ENCODE assay signal across 10 cellular contexts in the genomic region with DNA sequence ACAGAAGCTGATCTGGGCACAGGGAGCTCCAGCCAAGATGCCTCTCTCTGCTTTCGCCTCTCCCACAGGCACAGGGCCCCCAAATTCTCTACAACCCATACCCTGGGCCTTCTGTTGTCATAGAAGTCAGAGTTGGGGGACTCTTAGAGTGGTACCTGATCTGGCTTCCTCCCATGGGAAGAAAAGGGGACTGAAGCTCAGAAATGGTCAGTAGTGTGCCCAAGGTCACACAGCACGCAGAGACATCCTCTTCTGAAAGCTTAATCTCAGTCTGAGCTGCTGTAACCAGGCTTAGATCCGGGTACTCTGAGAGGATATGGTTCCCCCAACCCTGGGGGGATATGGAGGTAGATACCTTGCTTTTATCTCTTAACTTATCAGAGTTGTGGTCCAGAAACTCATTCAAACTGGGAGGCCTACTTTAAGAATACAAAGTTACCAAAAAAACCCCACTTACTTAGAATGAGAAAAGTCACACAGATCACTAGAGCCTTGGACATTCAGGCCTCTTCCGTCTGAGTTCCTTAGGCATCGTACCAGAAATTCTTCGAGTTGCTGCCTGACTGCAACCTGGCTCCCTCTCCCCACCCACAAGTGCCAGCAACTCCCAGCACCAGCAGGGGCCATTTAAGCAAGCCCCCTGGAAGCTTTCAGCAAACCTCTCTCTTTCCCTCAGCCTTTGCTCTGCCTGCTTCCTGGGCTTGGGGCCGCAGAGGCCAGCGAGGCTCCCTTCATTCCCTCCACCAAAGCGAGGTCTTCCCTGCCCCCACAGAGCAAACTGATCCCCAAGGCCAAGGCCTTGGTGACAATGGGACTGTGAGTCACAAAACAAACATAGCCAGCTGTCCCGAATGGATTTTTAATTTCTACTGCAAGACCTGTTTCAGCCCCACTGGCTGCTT. TPM values are rescaled to one million over a fixed set of nuclear protein-coding genes. Genes with fewer than 3 reads are reported as not detected.
DNase-seq lines count a peak whose midpoint lies in the region; ATAC-seq, FAIRE-seq and TF ChIP-seq lines count a peak whose summit lies in the region.
"Had no signal": no experiment of that assay in that cellular context is flagged by ENCODE, and none has a peak within 500 bp of the region (broad histone marks: within the 10 kb centered on the region; RNA-seq: fewer than 3 reads in every experiment).

No MANE protein-coding gene starts in this region.

- 34% methylated on average over 10 of the region's 10 CpGs for WGBS in GM12878 (ENCODE audit: insufficient coverage, insufficient replicate concordance, low lambda C conversion rate, missing lambda C conversion rate)
- 68 to 75% methylated on average over 6 to 8 of the region's 10 CpGs for WGBS in gastroesophageal sphincter (ENCODE audit: low coverage in 1 of 2), 2 donors

- in situ Hi-C loops in GM12878 (cut with MboI) = no loop called here
- in situ Hi-C loops in gastrocnemius medialis (cut with MboI; ENCODE audit: low sequenced_read_pairs in 4 of 4) = no loop called here

- H3K9me3 ChIP-seq in GM12878 (replicated peaks; ENCODE audit: control insufficient read depth, insufficient read depth, low read length) (no peaks in the 10 kb centered on the region), gastrocnemius medialis (no peaks in the 10 kb centered on the region), gastroesophageal sphincter (no peaks in the 10 kb centered on the region)

- TF ChIP-seq EP300 in GM12878 (IDR thresholded peaks at IDR 0.05; ENCODE audit: borderline replicate concordance in 1 of 2, control insufficient read depth in 1 of 2, low read depth in 2 of 2, low read length in 2 of 2) (no peak), gastroesophageal sphincter (IDR thresholded peaks at IDR 0.05) (no peak)

- POLR2A ChIA-PET in GM12878 (lab: Charles Lee) = no interaction called here

- BruUV-seq in GM12878 (replicated peaks; lab: Mats Ljungman, UMichigan) = no TSS peak

- peak overlapping the region; percentile 50; the same call in 1 of the 2 replicates for H3K4me3 ChIP-seq in GM12878
- no peak overlapping the region for H3K4me3 ChIP-seq in gastrocnemius medialis
- H3K4me3 ChIP-seq in gastroesophageal sphincter = no peak overlapping the region

- peak overlapping the region; percentile 44; the same call in 1 of the 2 replicates for H3K9ac ChIP-seq in GM12878 (ENCODE audit: control insufficient read depth, insufficient read depth, low read length)

- CTCF ChIA-PET in GM12878 (lab: Yijun Ruan, JAX) = interaction anchor here (5.1 kb wide), 1 partner anchor 32 kb away, joined by 42 read pairs; no protein-coding TSS in a partner anchor

- intact Hi-C loops in GM12878 (cut with micrococcal nuclease; ENCODE audit: unreplicated experiment) (no loop called here), gastrocnemius medialis (cut with DNase I; ENCODE audit: low total_unique reads) (no loop called here), head of caudate nucleus (cut with DNase I) (no loop called here)

- H3K27ac ChIP-seq in GM12878 (ENCODE audit: control insufficient read depth, insufficient read depth) (peak overlapping the region; percentile 25; the same call in 1 of the 2 replicates), gastrocnemius medialis (peak overlapping the region; percentile 60 to 80 (median 76)), gastroesophageal sphincter (peak overlapping the region in 1 of 4 donors; percentile 49)

- TF ChIP-seq POLR2A in GM12878 (IDR thresholded peaks at IDR 0.05; ENCODE audit: low read depth, low read length) (no peak), gastrocnemius medialis (IDR thresholded peaks at IDR 0.05) (no peak), gastroesophageal sphincter (IDR thresholded peaks at IDR 0.05) (no peak)

- no peaks in the 10 kb centered on the region; the same call in 1 of the 2 replicates for H3K79me2 ChIP-seq in GM12878 (ENCODE audit: control insufficient read depth, insufficient read depth, low read length)

- no peaks in the 10 kb centered on the region; a peak in 1 of 4 replicates for H3K27me3 ChIP-seq in GM12878 (replicated peaks in 1 of 2; ENCODE audit: control insufficient read depth in 2 of 2, insufficient read depth in 2 of 2, low read length in 1 of 2)
- H3K27me3 ChIP-seq in gastrocnemius medialis = no peaks in the 10 kb centered on the region
- peaks cover 20% of the 10 kb centered on the region for H3K27me3 ChIP-seq in gastroesophageal sphincter

- TF ChIP-seq CTCF in GM12878 (IDR thresholded peaks at IDR 0.05 in 2 of 3, conservative IDR thresholded peaks at IDR 0.05 in 1 of 3; ENCODE audit: control insufficient read depth in 2 of 3, extremely low read depth in 1 of 3, insufficient read depth in 1 of 3, low read depth in 3 of 3, low read length in 3 of 3) (no peak), gastrocnemius medialis (IDR thresholded peaks at IDR 0.05 in 4 of 5, conservative IDR thresholded peaks at IDR 0.05 in 1 of 5) (no peak), gastroesophageal sphincter (IDR thresholded peaks at IDR 0.05) (no peak)

- H3K4me1 ChIP-seq in GM12878 (ENCODE audit: control insufficient read depth, insufficient read depth, low read length) = peaks cover 22% of the 10 kb centered on the region
- H3K4me1 ChIP-seq in gastrocnemius medialis = peaks cover 53 to 61% of the 10 kb centered on the region in 2 donors
- peaks cover 0 to 54% (median 17%) of the 10 kb centered on the region in 3 donors for H3K4me1 ChIP-seq in gastroesophageal sphincter

- RAD21 ChIA-PET in GM12878 (lab: Charles Lee; ENCODE audit: unreplicated experiment) = interaction anchor here (1.1 to 1.9 kb wide), 3 partner anchors 32 to 222 kb away, joined by 3 to 8 read pairs (median 7); no protein-coding TSS in a partner anchor

- TF ChIP-seq RAD21 in GM12878 (IDR thresholded peaks at IDR 0.05; ENCODE audit: insufficient read depth, low read depth, low read length) = no peak

- peak; percentile 76 for DNase-seq in NCI-H2029 (lab: John Stamatoyannopoulos, UW)
- DNase-seq in NCI-H2029 treated with DMSO at 0.1 percent for 48 hours (lab: John Stamatoyannopoulos, UW) = no peak
- peak; percentile 66 for DNase-seq in NCI-H2171 (lab: John Stamatoyannopoulos, UW)
- no peak for DNase-seq in GM12878 (ENCODE audit: low read depth, low spot score)
- peak; percentile 36 to 56 for DNase-seq in gastrocnemius medialis
- no peak for DNase-seq in head of caudate nucleus
- DNase-seq: erythroblast, KBM-7 had no signal

- peak; percentile 52 for FAIRE-seq in GM12878 (lab: Jason Lieb, UNC)

- no peaks in the 10 kb centered on the region for H4K20me1 ChIP-seq in GM12878 (ENCODE audit: control insufficient read depth, insufficient read depth)

- H3K36me3 ChIP-seq in GM12878 (ENCODE audit: control insufficient read depth in 2 of 2, insufficient read depth in 2 of 2, low read length in 1 of 2) = no peaks in the 10 kb centered on the region
- H3K36me3 ChIP-seq in gastrocnemius medialis = no peaks in the 10 kb centered on the region
- no peaks in the 10 kb centered on the region for H3K36me3 ChIP-seq in gastroesophageal sphincter

- peak overlapping the region; percentile 23 for H2AFZ ChIP-seq in GM12878 (ENCODE audit: control insufficient read depth, low read depth, low read length)

- ATAC-seq in GM12878 (peak; percentile 7; the same call in 1 of the 3 replicates), gastrocnemius medialis (peak; percentile 77 to 83), gastroesophageal sphincter (no peak), HG02938 (IDR thresholded peaks at IDR 0.05; ENCODE audit: unreplicated experiment) (no peak)

- H3K4me2 ChIP-seq in GM12878 (ENCODE audit: control insufficient read depth, insufficient read depth) = peak overlapping the region; percentile 64

- SMC1A ChIA-PET in GM12878 (lab: Charles Lee; ENCODE audit: uncharacterized antibody, unreplicated experiment) = interaction anchor here (1.1 to 1.3 kb wide), 2 partner anchors 10 to 32 kb away, joined by 3 to 4 read pairs; no protein-coding TSS in a partner anchor

RNA-seq across cellular contexts. Expression of a gene that starts 13.9 kb away (rescaled TPM):
- 7.8 and 11.5 TPM in 2 replicates for total RNA-seq in GM12878 (2013; cell fraction: nucleolus; rRNA removed)
- 3.1 and 3.4 TPM in 2 replicates for total RNA-seq in GM12878 (2014; rRNA removed)
- total RNA-seq in GM12878 (2014; rRNA removed; fragmentation: Illumina TruSeq; extraction: Trizol) = 3.8 and 4.0 TPM in 2 replicates
- 6.6 and 7.6 TPM in 2 replicates for total RNA-seq in GM12878 (2021)
- polyA plus RNA-seq in GM12878 (2011; ENCODE audit: low read depth) = 9.1 TPM
- 7.6 and 15.3 TPM in 2 replicates for polyA plus RNA-seq in GM12878 (2011; rRNA removed)
- 12.4 and 16.6 TPM in 2 replicates for polyA plus RNA-seq in GM12878 (2011; cell fraction: cytosol; rRNA removed)
- polyA plus RNA-seq in GM12878 (2011; cell fraction: nucleus; rRNA removed) = 10.1 and 10.9 TPM in 2 replicates
- 4.5 and 7.9 TPM in 2 replicates for polyA plus RNA-seq in GM12878 (2012)
- 1.5 and 1.9 TPM in 2 replicates for polyA plus RNA-seq in GM12878 (2014; fragmentation: Illumina TruSeq; extraction: Trizol)
- 1 to 10 TPM in 1 of 2 experiments, under 1 TPM in 1; 0.90 to 4.6 TPM for polyA plus RNA-seq in GM12878 (2014; fragmentation: Nextera tagmentation; extraction: Ambion mirVana)
- polyA plus RNA-seq in GM12878 (2014; rRNA removed) = 5.0 and 5.4 TPM in 2 replicates
- 10 to 100 TPM; 17.8 to 18.7 TPM for polyA plus RNA-seq in GM12878 (2016; fragmentation: Nextera tagmentation; extraction: Ambion mirVana)
- polyA minus RNA-seq in GM12878 (2011; rRNA and poly(A)+ RNA removed) = 1.7 and 5.4 TPM in 2 replicates
- 12.0 and 17.3 TPM in 2 replicates for polyA minus RNA-seq in GM12878 (2011; cell fraction: cytosol; rRNA and poly(A)+ RNA removed)
- 4.8 and 9.0 TPM in 2 replicates for polyA minus RNA-seq in GM12878 (2011; cell fraction: nucleus; rRNA and poly(A)+ RNA removed)
- total RNA-seq in gastrocnemius medialis = 1 to 10 TPM in 3 of 4 donors, under 1 TPM in 1; 0.39 to 4.4 (median 1.2) TPM
- 10 to 100 TPM in 1 of 4 donors, 1 to 10 TPM in 2, under 1 TPM in 1; 0.47 to 78.7 (median 4.3) TPM for total RNA-seq in gastroesophageal sphincter

RNA-seq across cellular contexts. Expression of a gene that starts 27.5 kb away (rescaled TPM):
- total RNA-seq in GM12878 (2013; cell fraction: nucleolus; rRNA removed) = 0.81 and 1.1 TPM in 2 replicates
- total RNA-seq in GM12878 (2014; rRNA removed) (0.11 and 0.27 TPM in 2 replicates), GM12878 (2014; rRNA removed; fragmentation: Illumina TruSeq; extraction: Trizol) (0.09 TPM in 1 of 2 replicates, not detected in the other), GM12878 (2021) (0.29 and 0.33 TPM in 2 replicates), gastrocnemius medialis (under 1 TPM in 1 of 4 donors, not detected in 3; 0.24 TPM), gastroesophageal sphincter (1 to 10 TPM in 1 of 4 donors, not detected in 3; 1.7 TPM)
- polyA plus RNA-seq in GM12878 (2011; ENCODE audit: low read depth) = not detected
- polyA plus RNA-seq in GM12878 (2011; rRNA removed) (0.39 and 0.54 TPM in 2 replicates), GM12878 (2014; fragmentation: Illumina TruSeq; extraction: Trizol) (not detected in 2 replicates), GM12878 (2014; fragmentation: Nextera tagmentation; extraction: Ambion mirVana) (not detected), GM12878 (2014; rRNA removed) (0.13 and 0.23 TPM in 2 replicates), GM12878 (2016; fragmentation: Nextera tagmentation; extraction: Ambion mirVana) (under 1 TPM; 0.12 to 0.13 TPM)
- polyA plus RNA-seq in GM12878 (2011; cell fraction: cytosol; rRNA removed) = 0.84 and 0.89 TPM in 2 replicates
- polyA plus RNA-seq in GM12878 (2011; cell fraction: nucleus; rRNA removed) = 2.3 TPM in 2 replicates
- polyA plus RNA-seq in GM12878 (2012) = 0.27 and 0.62 TPM in 2 replicates
- polyA minus RNA-seq in GM12878 (2011; rRNA and poly(A)+ RNA removed) = 0.98 TPM in 1 of 2 replicates, not detected in the other
- 0.67 TPM in 1 of 2 replicates, not detected in the other for polyA minus RNA-seq in GM12878 (2011; cell fraction: cytosol; rRNA and poly(A)+ RNA removed)
- 0.19 and 0.48 TPM in 2 replicates for polyA minus RNA-seq in GM12878 (2011; cell fraction: nucleus; rRNA and poly(A)+ RNA removed)

RNA-seq across cellular contexts. Expression of a gene that starts 44.4 kb away (rescaled TPM):
- not detected in 2 replicates for total RNA-seq in GM12878 (2013; cell fraction: nucleolus; rRNA removed)
- total RNA-seq in GM12878 (2014; rRNA removed) (not detected in 2 replicates), GM12878 (2014; rRNA removed; fragmentation: Illumina TruSeq; extraction: Trizol) (not detected in 2 replicates), GM12878 (2021) (0.15 and 0.35 TPM in 2 replicates), gastrocnemius medialis (not detected), gastroesophageal sphincter (under 1 TPM in 1 of 4 donors, not detected in 3; 0.27 TPM)
- polyA plus RNA-seq in GM12878 (2011; ENCODE audit: low read depth) = not detected
- polyA plus RNA-seq in GM12878 (2011; rRNA removed) (0.05 and 0.06 TPM in 2 replicates), GM12878 (2014; fragmentation: Illumina TruSeq; extraction: Trizol) (not detected in 2 replicates), GM12878 (2014; fragmentation: Nextera tagmentation; extraction: Ambion mirVana) (not detected), GM12878 (2014; rRNA removed) (not detected in 2 replicates), GM12878 (2016; fragmentation: Nextera tagmentation; extraction: Ambion mirVana) (not detected)
- polyA plus RNA-seq in GM12878 (2011; cell fraction: cytosol; rRNA removed) = 0.10 TPM in 2 replicates
- polyA plus RNA-seq in GM12878 (2011; cell fraction: nucleus; rRNA removed) = 0.13 and 0.19 TPM in 2 replicates
- not detected in 2 replicates for polyA plus RNA-seq in GM12878 (2012)
- polyA minus RNA-seq in GM12878 (2011; rRNA and poly(A)+ RNA removed) = not detected in 2 replicates
- not detected in 2 replicates for polyA minus RNA-seq in GM12878 (2011; cell fraction: cytosol; rRNA and poly(A)+ RNA removed)
- not detected in 2 replicates for polyA minus RNA-seq in GM12878 (2011; cell fraction: nucleus; rRNA and poly(A)+ RNA removed)

RNA-seq across cellular contexts. Expression of a gene that starts 55.2 kb away (rescaled TPM):
- total RNA-seq in GM12878 (2013; cell fraction: nucleolus; rRNA removed) = not detected in 2 replicates
- total RNA-seq in GM12878 (2014; rRNA removed) (not detected in 2 replicates), GM12878 (2014; rRNA removed; fragmentation: Illumina TruSeq; extraction: Trizol) (not detected in 2 replicates), GM12878 (2021) (0.05 TPM in 1 of 2 replicates, not detected in the other), gastrocnemius medialis (under 1 TPM in 2 of 4 donors, not detected in 2; 0.13 to 0.26 TPM), gastroesophageal sphincter (under 1 TPM in 3 of 4 donors, not detected in 1; 0.16 to 0.54 (median 0.31) TPM)
- polyA plus RNA-seq in GM12878 (2011; ENCODE audit: low read depth) = not detected
- polyA plus RNA-seq in GM12878 (2011; rRNA removed) (0.01 TPM in 1 of 2 replicates, not detected in the other), GM12878 (2014; fragmentation: Illumina TruSeq; extraction: Trizol) (not detected in 2 replicates), GM12878 (2014; fragmentation: Nextera tagmentation; extraction: Ambion mirVana) (not detected), GM12878 (2014; rRNA removed) (not detected in 2 replicates), GM12878 (2016; fragmentation: Nextera tagmentation; extraction: Ambion mirVana) (not detected)
- polyA plus RNA-seq in GM12878 (2011; cell fraction: cytosol; rRNA removed) = 0.02 TPM in 1 of 2 replicates, not detected in the other
- 0.03 TPM in 1 of 2 replicates, not detected in the other for polyA plus RNA-seq in GM12878 (2011; cell fraction: nucleus; rRNA removed)
- polyA plus RNA-seq in GM12878 (2012) = not detected in 2 replicates
- polyA minus RNA-seq in GM12878 (2011; rRNA and poly(A)+ RNA removed) = not detected in 2 replicates
- polyA minus RNA-seq in GM12878 (2011; cell fraction: cytosol; rRNA and poly(A)+ RNA removed) = 0.62 and 0.94 TPM in 2 replicates
- polyA minus RNA-seq in GM12878 (2011; cell fraction: nucleus; rRNA and poly(A)+ RNA removed) = 0.12 and 0.19 TPM in 2 replicates

Comparison
In these comparisons a context has a peak if more than half of its experiments do, and no peak if none do; other contexts are left out.
1. DNase-seq: peak in NCI-H2029 (single experiment), NCI-H2171 (single experiment) and gastrocnemius medialis (2 of 2); none in NCI-H2029 treated with DMSO at 0.1 percent for 48 hours (single experiment), GM12878 (single experiment) and head of caudate nucleus (0 of 42).
2. ATAC-seq: peak in GM12878 (single experiment) and gastrocnemius medialis (2 of 2); none in gastroesophageal sphincter (single experiment) and HG02938 (single experiment).